In genomic region chrX:135425566-135425965, GRCh38 we compare ENCODE assay signal across 17 cellular contexts.
"Had no signal": no experiment of that assay in that cellular context is flagged by ENCODE, and none has a peak within 500 bp of the region (broad histone marks: within the 10 kb centered on the region; RNA-seq: fewer than 3 reads in every experiment).

No MANE protein-coding gene starts in this region.

- H3K27me3 ChIP-seq: vagina had no signal

- H3K27ac Mint-ChIP-seq: activated CD8-positive, alpha-beta T cell treated with anti-CD3 and anti-CD28 coated beads, Interleukin-2, amount 10 ng/mL, durations not matched to agents 7 days and 5 days; activated naive CD4-positive, alpha-beta T cell treated with anti-CD3 and anti-CD28 coated beads, Interleukin-2, amount 50 U/mL, for 72 hours; activated T-helper 1 cell treated with anti-CD3 and anti-CD28 coated beads, Interleukin-12 subunit alpha, Interleukin-12 subunit beta, Interleukin-2, Interleukin-4 antibody, amounts not matched to agents 30 ng/mL and 10 ng/mL and 1 ng/mL, durations not matched to agents 14 hours and 24 hours and 36 hours; dendritic cell treated with granulocyte-macrophage colony-stimulating factor and Interleukin-4, amounts not matched to agents 40 ng/mL and 50 ng/mL, for 4 days; naive thymus-derived CD4-positive, alpha-beta T cell; type B pancreatic cell had no signal

- H3K9me3 Mint-ChIP-seq: activated naive CD4-positive, alpha-beta T cell treated with anti-CD3 and anti-CD28 coated beads, Interleukin-2, amount 50 U/mL, for 72 hours; activated T-helper 1 cell treated with anti-CD3 and anti-CD28 coated beads, Interleukin-12 subunit alpha, Interleukin-12 subunit beta, Interleukin-2, Interleukin-4 antibody, amounts not matched to agents 30 ng/mL and 10 ng/mL and 1 ng/mL, durations not matched to agents 14 hours and 24 hours and 36 hours; dendritic cell treated with granulocyte-macrophage colony-stimulating factor and Interleukin-4, amounts not matched to agents 40 ng/mL and 50 ng/mL, for 4 days; type B pancreatic cell had no signal

- DNase-seq: activated CD4-positive, alpha-beta T cell treated with anti-CD3 and anti-CD28 coated beads for 1 hour; activated CD4-positive, alpha-beta T cell treated with anti-CD3 and anti-CD28 coated beads, Interleukin-2, amount 50 U/mL, for 1 hour; activated CD8-positive, alpha-beta T cell treated with anti-CD3 and anti-CD28 coated beads, Interleukin-2, amount 10 ng/mL, durations not matched to agents 7 days and 5 days; activated gamma-delta T cell treated with Interleukin-2 at 50 U/mL for 16 hours; effector CD8-positive, alpha-beta T cell; left ventricle myocardium inferior; naive thymus-derived CD4-positive, alpha-beta T cell; stimulated activated CD4-positive, alpha-beta T cell treated with anti-CD3 and anti-CD28 coated beads, Interleukin-4, amount 100 ng/mL, for 24 hours; stimulated activated naive CD4-positive, alpha-beta T cell treated with Interleukin-2 at 50 U/mL for 16 hours; T-helper 1 cell had no signal

- H3K9me3 ChIP-seq: heart left ventricle, left ventricle myocardium inferior, thoracic aorta, vagina had no signal

- H3K4me1 ChIP-seq: left ventricle myocardium inferior had no signal

- H3K36me3 Mint-ChIP-seq: type B pancreatic cell had no signal

- H3K36me3 ChIP-seq: heart left ventricle, left ventricle myocardium inferior, thoracic aorta, vagina had no signal

- H3K27ac ChIP-seq: heart left ventricle, left ventricle myocardium inferior, thoracic aorta, vagina had no signal

- H3K27me3 Mint-ChIP-seq: type B pancreatic cell had no signal

- H3K4me3 Mint-ChIP-seq: activated CD8-positive, alpha-beta T cell treated with anti-CD3 and anti-CD28 coated beads, Interleukin-2, amount 10 ng/mL, durations not matched to agents 7 days and 5 days; activated T-helper 1 cell treated with anti-CD3 and anti-CD28 coated beads, Interleukin-12 subunit alpha, Interleukin-12 subunit beta, Interleukin-2, Interleukin-4 antibody, amounts not matched to agents 30 ng/mL and 10 ng/mL and 1 ng/mL, durations not matched to agents 14 hours and 24 hours and 36 hours; dendritic cell treated with granulocyte-macrophage colony-stimulating factor and Interleukin-4, amounts not matched to agents 40 ng/mL and 50 ng/mL, for 4 days; naive thymus-derived CD4-positive, alpha-beta T cell; type B pancreatic cell had no signal

- H3K4me3 ChIP-seq: heart left ventricle, left ventricle myocardium inferior, thoracic aorta, vagina had no signal
